In the genomic region with DNA sequence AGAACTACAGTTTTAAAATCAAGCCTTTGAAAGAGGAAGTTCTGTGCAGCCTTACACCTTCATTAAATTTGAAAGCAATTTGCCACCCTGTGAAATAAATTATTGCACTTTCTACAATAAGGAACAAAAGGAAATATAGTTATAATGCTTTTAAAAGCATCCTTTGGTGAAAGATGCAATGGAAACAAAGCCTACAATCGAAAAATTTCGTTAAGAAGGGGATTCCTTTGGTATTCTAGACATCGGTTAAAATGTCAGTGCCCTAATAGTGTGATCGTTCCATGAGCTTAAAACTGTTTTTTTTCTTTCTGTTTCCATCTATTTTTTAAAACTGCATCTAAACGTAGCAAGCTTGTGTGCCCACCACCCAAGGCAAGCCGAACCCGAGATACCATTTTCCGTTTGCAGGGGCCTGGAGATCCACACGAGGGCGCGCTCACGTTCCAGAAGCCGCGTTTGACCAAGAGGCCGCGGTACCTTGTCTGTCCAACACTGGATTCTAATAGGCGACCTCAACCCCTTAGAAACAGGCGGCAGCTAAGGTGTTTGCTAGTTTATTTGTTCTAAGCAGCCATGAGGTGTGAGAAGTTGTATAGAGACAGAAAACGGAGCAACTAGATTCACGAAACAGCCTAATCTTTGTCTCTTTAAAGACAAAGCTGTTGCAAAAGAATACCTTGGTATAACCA, we compare ENCODE assay signal across 8 cellular contexts. TPM values are rescaled to one million over a fixed set of nuclear protein-coding genes. Genes with fewer than 3 reads are reported as not detected.
DNase-seq lines count a peak whose midpoint lies in the region; ATAC-seq and TF ChIP-seq lines count a peak whose summit lies in the region.

No MANE protein-coding gene starts in this region.

- no peak overlapping the region for H2AFZ ChIP-seq in mesenchymal stem cell (ENCODE audit: low read depth, low read length)

- H2BK120ac ChIP-seq in mesenchymal stem cell (ENCODE audit: low read depth, low read length), result no peak overlapping the region

- H3K4me1 ChIP-seq in adrenal gland (replicated peaks in 1 of 2), result peaks cover 0 to 10% of the 10 kb centered on the region in 2 donors
- peaks cover 19% of the 10 kb centered on the region for H3K4me1 ChIP-seq in mesenchymal stem cell (ENCODE audit: control insufficient read depth, insufficient read depth, low read depth, low read length)

- intact Hi-C loops in activated CD4-positive, alpha-beta memory T cell treated with anti-CD3 and anti-CD28 coated beads for 36 hours (cut with micrococcal nuclease), result loop anchor here (2.0 to 5.0 kb wide), 2 partner anchors 26 to 51 kb away; no protein-coding TSS in a partner anchor
- intact Hi-C loops in adrenal gland (cut with DNase I), result no loop called here

- H3K4me3 ChIP-seq in adrenal gland (no peak overlapping the region), mesenchymal stem cell (ENCODE audit: insufficient read depth in 1 of 2, low read depth in 1 of 2, low read length in 2 of 2) (peak overlapping the region in 1 of 2 experiments; percentile 13)

- H3K27ac Mint-ChIP-seq in activated CD4-positive, alpha-beta memory T cell treated with anti-CD3 and anti-CD28 coated beads for 36 hours, result no peak overlapping the region
- H3K27ac Mint-ChIP-seq in activated CD4-positive, alpha-beta memory T cell treated with anti-CD3 and anti-CD28 coated beads, Interleukin-2, amount 10 ng/mL, durations not matched to agents 7 days and 5 days, result no peak overlapping the region

- H3K4me1 Mint-ChIP-seq in activated CD4-positive, alpha-beta memory T cell treated with anti-CD3 and anti-CD28 coated beads for 36 hours (ENCODE audit: low read depth), result peaks cover 14% of the 10 kb centered on the region
- peaks cover 5% of the 10 kb centered on the region for H3K4me1 Mint-ChIP-seq in activated CD4-positive, alpha-beta memory T cell treated with anti-CD3 and anti-CD28 coated beads, Interleukin-2, amount 10 ng/mL, durations not matched to agents 7 days and 5 days

- H3K27ac ChIP-seq in adrenal gland, result no peak overlapping the region
- H3K27ac ChIP-seq in mesenchymal stem cell (ENCODE audit: low read length, poor library complexity, severe bottlenecking), result no peak overlapping the region

- ATAC-seq in GM19467 (IDR thresholded peaks at IDR 0.05; ENCODE audit: unreplicated experiment), result no peak

- H3K9me3 ChIP-seq in adrenal gland (replicated peaks in 1 of 3) (no peaks in the 10 kb centered on the region), mesenchymal stem cell (ENCODE audit: control insufficient read depth, low read length) (no peaks in the 10 kb centered on the region)

- no peak overlapping the region for H3K14ac ChIP-seq in mesenchymal stem cell (ENCODE audit: low read length in 2 of 2)

- 14 to 18% (median 14%) methylated on average over 20 of the region's 20 CpGs for WGBS in adrenal gland, 4 donors
- 10% methylated on average over 20 of the region's 20 CpGs for WGBS in mesenchymal stem cell

- POLR2A ChIA-PET in activated CD4-positive, alpha-beta memory T cell treated with anti-CD3 and anti-CD28 coated beads for 36 hours (lab: Charles Lee), result no interaction called here
- POLR2A ChIA-PET in activated CD4-positive, alpha-beta memory T cell treated with anti-CD3 and anti-CD28 coated beads, Interleukin-2, amount 10 ng/mL, durations not matched to agents 7 days and 5 days (lab: Charles Lee), result no interaction called here

- TF ChIP-seq CTCF in adrenal gland (IDR thresholded peaks at IDR 0.05), result peak; percentile 28 to 58 (median 48)

- peak; percentile 49 for DNase-seq in activated CD4-positive, alpha-beta memory T cell treated with anti-CD3 and anti-CD28 coated beads for 36 hours
- no peak for DNase-seq in activated CD4-positive, alpha-beta memory T cell treated with anti-CD3 and anti-CD28 coated beads, Interleukin-2, amount 10 ng/mL, durations not matched to agents 7 days and 5 days
- DNase-seq in NCI-H128 (lab: John Stamatoyannopoulos, UW; ENCODE audit: unreplicated experiment) (peak; percentile 71), adrenal gland (peak in 5 of 7 donors; percentile 46 to 66 (median 64)), mesenchymal stem cell (no peak), T-helper 9 cell (no peak), amniotic stem cell (lab: John Stamatoyannopoulos, UW) (no peak)

- H3K4me2 ChIP-seq in mesenchymal stem cell (ENCODE audit: low read length, poor library complexity, severe bottlenecking), result peak overlapping the region; percentile 33

- CTCF ChIA-PET in activated CD4-positive, alpha-beta memory T cell treated with anti-CD3 and anti-CD28 coated beads for 36 hours (lab: Charles Lee), result interaction anchor here (0.9 to 1.9 kb wide), 8 partner anchors 8 to 1037 kb away, joined by 3 to 13 read pairs (median 7); no protein-coding TSS in a partner anchor
- CTCF ChIA-PET in activated CD4-positive, alpha-beta memory T cell treated with anti-CD3 and anti-CD28 coated beads, Interleukin-2, amount 10 ng/mL, durations not matched to agents 7 days and 5 days (lab: Charles Lee), result interaction anchor here (0.7 to 2.3 kb wide), 5 partner anchors 8 to 421 kb away, joined by 3 to 9 read pairs (median 4); no protein-coding TSS in a partner anchor

- no peak overlapping the region for H3K23ac ChIP-seq in mesenchymal stem cell (ENCODE audit: low read length in 2 of 2)

- H4K8ac ChIP-seq in mesenchymal stem cell (ENCODE audit: low read length), result no peak overlapping the region

- peak overlapping the region; percentile 8 for H3K4me3 Mint-ChIP-seq in activated CD4-positive, alpha-beta memory T cell treated with anti-CD3 and anti-CD28 coated beads for 36 hours
- H3K4me3 Mint-ChIP-seq in activated CD4-positive, alpha-beta memory T cell treated with anti-CD3 and anti-CD28 coated beads, Interleukin-2, amount 10 ng/mL, durations not matched to agents 7 days and 5 days, result no peak overlapping the region

- peaks cover 80% of the 10 kb centered on the region for H3K27me3 Mint-ChIP-seq in activated CD4-positive, alpha-beta memory T cell treated with anti-CD3 and anti-CD28 coated beads for 36 hours
- H3K27me3 Mint-ChIP-seq in activated CD4-positive, alpha-beta memory T cell treated with anti-CD3 and anti-CD28 coated beads, Interleukin-2, amount 10 ng/mL, durations not matched to agents 7 days and 5 days, result peaks cover 81% of the 10 kb centered on the region

- H3K27me3 ChIP-seq in adrenal gland (peaks cover 98% of the 10 kb centered on the region), mesenchymal stem cell (ENCODE audit: control insufficient read depth in 1 of 2, insufficient read depth in 1 of 2, low read length in 2 of 2) (peaks cover 90 to 92% of the 10 kb centered on the region in 2 experiments)

- H2BK12ac ChIP-seq in mesenchymal stem cell (ENCODE audit: low read length in 2 of 2), result no peak overlapping the region

- H2BK15ac ChIP-seq in mesenchymal stem cell (ENCODE audit: low read depth, poor library complexity, severe bottlenecking), result no peak overlapping the region

- no peak for TF ChIP-seq POLR2A in adrenal gland (IDR thresholded peaks at IDR 0.05)

- H3K9me3 Mint-ChIP-seq in activated CD4-positive, alpha-beta memory T cell treated with anti-CD3 and anti-CD28 coated beads for 36 hours, result no peaks in the 10 kb centered on the region
- H3K9me3 Mint-ChIP-seq in activated CD4-positive, alpha-beta memory T cell treated with anti-CD3 and anti-CD28 coated beads, Interleukin-2, amount 10 ng/mL, durations not matched to agents 7 days and 5 days, result no peaks in the 10 kb centered on the region

- H2BK5ac ChIP-seq in mesenchymal stem cell (ENCODE audit: low read depth, low read length, poor library complexity, severe bottlenecking), result no peak overlapping the region

- H3K36me3 ChIP-seq in adrenal gland (replicated peaks in 1 of 2) (no peaks in the 10 kb centered on the region), mesenchymal stem cell (ENCODE audit: control insufficient read depth in 1 of 2, insufficient read depth in 2 of 2, low read depth in 1 of 2, low read length in 2 of 2) (no peaks in the 10 kb centered on the region)

- H3K9ac ChIP-seq in mesenchymal stem cell (ENCODE audit: low read length), result no peak overlapping the region

- no peaks in the 10 kb centered on the region for H3K79me1 ChIP-seq in mesenchymal stem cell (replicated peaks; ENCODE audit: low read length, poor library complexity, severe bottlenecking)

- H3K36me3 Mint-ChIP-seq in activated CD4-positive, alpha-beta memory T cell treated with anti-CD3 and anti-CD28 coated beads for 36 hours, result peaks cover 5% of the 10 kb centered on the region
- H3K36me3 Mint-ChIP-seq in activated CD4-positive, alpha-beta memory T cell treated with anti-CD3 and anti-CD28 coated beads, Interleukin-2, amount 10 ng/mL, durations not matched to agents 7 days and 5 days (ENCODE audit: low read depth), result peaks cover 15% of the 10 kb centered on the region

- no peak overlapping the region for H4K91ac ChIP-seq in mesenchymal stem cell (ENCODE audit: low read length)

- no peak overlapping the region for H3K4ac ChIP-seq in mesenchymal stem cell (ENCODE audit: low read depth in 1 of 2, low read length in 2 of 2)

- H3K18ac ChIP-seq in mesenchymal stem cell (ENCODE audit: low read depth in 1 of 2, low read length in 2 of 2), result no peak overlapping the region

- no peak overlapping the region for H2AK5ac ChIP-seq in mesenchymal stem cell (ENCODE audit: low read length, severe bottlenecking)

RNA-seq across cellular contexts. Expression of gene HOXD11, which starts 4.0 kb away (rescaled TPM):
- not detected for total RNA-seq in activated CD4-positive, alpha-beta memory T cell treated with anti-CD3 and anti-CD28 coated beads for 36 hours
- total RNA-seq in activated CD4-positive, alpha-beta memory T cell treated with anti-CD3 and anti-CD28 coated beads, Interleukin-2, amount 10 ng/mL, durations not matched to agents 7 days and 5 days, result not detected
- not detected for total RNA-seq in adrenal gland
- not detected for polyA plus RNA-seq in adrenal gland
- polyA plus RNA-seq in mesenchymal stem cell (2013, experiment 1 of 2), result not detected
- polyA plus RNA-seq in mesenchymal stem cell (2013, experiment 2 of 2), result not detected

RNA-seq across cellular contexts. Expression of gene HOXD10, which starts 5.5 kb away (rescaled TPM):
- not detected for total RNA-seq in activated CD4-positive, alpha-beta memory T cell treated with anti-CD3 and anti-CD28 coated beads for 36 hours
- total RNA-seq in activated CD4-positive, alpha-beta memory T cell treated with anti-CD3 and anti-CD28 coated beads, Interleukin-2, amount 10 ng/mL, durations not matched to agents 7 days and 5 days, result not detected
- under 1 TPM in 2 of 8 donors, not detected in 6; 0.14 to 0.23 TPM for total RNA-seq in adrenal gland
- polyA plus RNA-seq in adrenal gland, result under 1 TPM in 1 of 3 donors, not detected in 2; 0.11 TPM
- polyA plus RNA-seq in mesenchymal stem cell (2013, experiment 1 of 2), result not detected
- polyA plus RNA-seq in mesenchymal stem cell (2013, experiment 2 of 2), result not detected

RNA-seq across cellular contexts. Expression of gene HOXD9, which starts 11.4 kb away (rescaled TPM):
- not detected for total RNA-seq in activated CD4-positive, alpha-beta memory T cell treated with anti-CD3 and anti-CD28 coated beads for 36 hours
- total RNA-seq in activated CD4-positive, alpha-beta memory T cell treated with anti-CD3 and anti-CD28 coated beads, Interleukin-2, amount 10 ng/mL, durations not matched to agents 7 days and 5 days, result not detected
- 10 to 100 TPM in 4 of 8 donors, 1 to 10 TPM in 4; 2.7 to 35.6 (median 10.1) TPM for total RNA-seq in adrenal gland
- 1 to 10 TPM; 2.5 to 7.6 (median 7.5) TPM for polyA plus RNA-seq in adrenal gland
- polyA plus RNA-seq in mesenchymal stem cell (2013, experiment 1 of 2), result not detected
- polyA plus RNA-seq in mesenchymal stem cell (2013, experiment 2 of 2), result not detected

RNA-seq across cellular contexts. Expression of gene HOXD12, which starts 11.5 kb away (rescaled TPM):
- not detected for total RNA-seq in activated CD4-positive, alpha-beta memory T cell treated with anti-CD3 and anti-CD28 coated beads for 36 hours
- not detected for total RNA-seq in activated CD4-positive, alpha-beta memory T cell treated with anti-CD3 and anti-CD28 coated beads, Interleukin-2, amount 10 ng/mL, durations not matched to agents 7 days and 5 days
- total RNA-seq in adrenal gland, result not detected
- polyA plus RNA-seq in adrenal gland, result not detected
- polyA plus RNA-seq in mesenchymal stem cell (2013, experiment 1 of 2), result not detected
- polyA plus RNA-seq in mesenchymal stem cell (2013, experiment 2 of 2), result not detected

RNA-seq across cellular contexts. Expression of gene HOXD8, which starts 18.4 kb away (rescaled TPM):
- total RNA-seq in activated CD4-positive, alpha-beta memory T cell treated with anti-CD3 and anti-CD28 coated beads for 36 hours, result not detected
- total RNA-seq in activated CD4-positive, alpha-beta memory T cell treated with anti-CD3 and anti-CD28 coated beads, Interleukin-2, amount 10 ng/mL, durations not matched to agents 7 days and 5 days, result not detected
- total RNA-seq in adrenal gland, result 10 to 100 TPM; 11.3 to 46.2 (median 35.0) TPM
- 10 to 100 TPM; 14.4 to 19.8 (median 17.3) TPM for polyA plus RNA-seq in adrenal gland
- 0.11 TPM for polyA plus RNA-seq in mesenchymal stem cell (2013, experiment 1 of 2)
- polyA plus RNA-seq in mesenchymal stem cell (2013, experiment 2 of 2), result 0.19 TPM

Comparison
In these comparisons a context has a peak if more than half of its experiments do, and no peak if none do; other contexts are left out.
1. DNase-seq: peak in activated CD4-positive, alpha-beta memory T cell treated with anti-CD3 and anti-CD28 coated beads for 36 hours (single experiment), NCI-H128 (single experiment) and adrenal gland (5 of 7); none in activated CD4-positive, alpha-beta memory T cell treated with anti-CD3 and anti-CD28 coated beads, Interleukin-2, amount 10 ng/mL, durations not matched to agents 7 days and 5 days (single experiment), mesenchymal stem cell (single experiment), T-helper 9 cell (single experiment) and amniotic stem cell (single experiment).